7 cellular contexts compared by ENCODE assay signal in the genomic region with DNA sequence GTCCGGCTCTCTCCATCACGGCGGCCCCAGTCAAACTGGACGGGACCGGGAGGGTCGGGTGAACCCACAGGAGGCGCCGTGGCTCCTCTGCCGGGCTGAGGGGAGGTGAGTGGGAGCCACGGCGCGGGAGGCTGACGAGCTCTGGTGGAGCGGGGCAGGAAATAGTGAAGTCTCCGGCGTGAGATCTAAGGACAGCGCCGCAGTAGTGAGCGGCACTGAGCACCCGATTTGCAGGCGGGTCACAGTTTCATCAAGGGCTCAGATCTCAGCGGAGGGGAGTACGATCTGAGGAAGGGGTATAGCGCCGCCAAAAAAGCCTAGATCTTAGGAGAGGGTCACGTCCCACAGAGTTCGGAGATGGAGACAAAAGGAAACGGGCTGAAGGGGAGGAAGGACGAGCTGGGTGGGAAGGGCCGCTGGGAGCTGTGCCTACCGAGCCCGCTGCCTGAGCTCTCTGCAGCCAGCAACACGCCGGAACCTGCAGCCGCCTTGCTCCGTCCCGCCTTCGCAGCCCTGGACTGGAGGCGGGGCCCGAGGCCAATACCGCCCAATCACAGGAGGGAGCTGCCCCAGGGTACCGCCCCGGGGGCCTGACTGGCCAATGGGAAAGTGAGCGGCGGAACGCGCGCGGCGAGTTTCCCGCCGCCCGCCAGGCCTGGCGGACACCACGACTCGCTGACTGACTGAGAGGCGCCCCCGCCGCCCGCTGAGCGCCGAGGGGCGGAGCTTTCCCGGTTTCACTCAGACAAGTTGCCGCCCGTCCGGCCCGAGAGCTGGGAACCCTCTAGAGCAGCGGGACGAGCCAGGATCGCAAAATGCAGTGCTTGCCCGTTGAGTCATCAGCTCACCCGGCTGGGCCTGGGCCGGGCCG. TPM values are rescaled to one million over a fixed set of nuclear protein-coding genes. Genes with fewer than 3 reads are reported as not detected.
DNase-seq lines count a peak whose midpoint lies in the region; ATAC-seq and TF ChIP-seq lines count a peak whose summit lies in the region.

No MANE protein-coding gene starts in this region.

- peak overlapping the region; percentile 32 for H3K4me3 ChIP-seq in hepatocyte

- no peaks in the 10 kb centered on the region for H4K20me1 ChIP-seq in hepatocyte (ENCODE audit: insufficient read depth, poor library complexity, severe bottlenecking)

- no peaks in the 10 kb centered on the region for H3K9me3 ChIP-seq in hepatocyte (ENCODE audit: low read depth)

- WGBS in hepatocyte (ENCODE audit: low lambda C conversion rate, missing lambda C conversion rate) = 1% methylated on average over 65 of the region's 75 CpGs

- peak; percentile 80 for DNase-seq in NCI-H2029 treated with DMSO at 0.1 percent for 48 hours (lab: John Stamatoyannopoulos, UW)
- peak; percentile 98 for DNase-seq in T1000 (lab: John Stamatoyannopoulos, UW)
- DNase-seq in astrocyte of the hippocampus (ENCODE audit: low read depth, low spot score) = peak; percentile 100
- DNase-seq in hepatocyte (ENCODE audit: low spot score) = peak; percentile 98
- peak; percentile 93 for DNase-seq in renal cortical epithelial cell (ENCODE audit: low read depth)

- no peaks in the 10 kb centered on the region for H3K79me2 ChIP-seq in hepatocyte

- TF ChIP-seq CTCF in hepatocyte (IDR thresholded peaks at IDR 0.05; ENCODE audit: poor library complexity) = no peak

- H3K27ac ChIP-seq in hepatocyte = peak overlapping the region; percentile 96

- no peaks in the 10 kb centered on the region for H3K27me3 ChIP-seq in hepatocyte

- no peaks in the 10 kb centered on the region for H3K36me3 ChIP-seq in hepatocyte (replicated peaks; ENCODE audit: insufficient read depth, low read depth)

- ATAC-seq in GM18511 (IDR thresholded peaks at IDR 0.05; ENCODE audit: unreplicated experiment) (peak; percentile 86), HG03025 (IDR thresholded peaks at IDR 0.05; ENCODE audit: low FRiP score, unreplicated experiment) (peak; percentile 69)

- H3K9me2 ChIP-seq in hepatocyte (replicated peaks; ENCODE audit: insufficient read depth) = no peaks in the 10 kb centered on the region

- peaks cover 13% of the 10 kb centered on the region for H3K4me1 ChIP-seq in hepatocyte (ENCODE audit: insufficient read depth)

- H2AFZ ChIP-seq in hepatocyte = peak overlapping the region; percentile 93

- peak overlapping the region; percentile 95 for H3K4me2 ChIP-seq in hepatocyte

RNA-seq across cellular contexts. Expression of gene SFN, which starts 1.9 kb away (rescaled TPM):
- 2.5 and 3.4 TPM in 2 replicates for total RNA-seq in hepatocyte
- 7.3 and 8.5 TPM in 2 replicates for polyA plus RNA-seq in hepatocyte
- 21.6 and 97.9 TPM in 2 replicates for total RNA-seq in renal cortical epithelial cell

RNA-seq across cellular contexts. Expression of gene GPN2, which starts 25.2 kb away (rescaled TPM):
- total RNA-seq in hepatocyte (12.6 and 15.8 TPM in 2 replicates), renal cortical epithelial cell (10.4 and 15.1 TPM in 2 replicates)
- polyA plus RNA-seq in hepatocyte = 37.9 and 44.6 TPM in 2 replicates

RNA-seq across cellular contexts. Expression of gene GPATCH3, which starts 35.4 kb away (rescaled TPM):
- 9.5 and 11.6 TPM in 2 replicates for total RNA-seq in hepatocyte
- polyA plus RNA-seq in hepatocyte = 15.8 and 18.4 TPM in 2 replicates
- total RNA-seq in renal cortical epithelial cell = 6.4 and 7.0 TPM in 2 replicates

RNA-seq across cellular contexts. Expression of gene ZDHHC18, which starts 38.4 kb away (rescaled TPM):
- total RNA-seq in hepatocyte (14.9 and 21.7 TPM in 2 replicates), renal cortical epithelial cell (8.9 and 10.3 TPM in 2 replicates)
- 22.5 and 22.6 TPM in 2 replicates for polyA plus RNA-seq in hepatocyte

RNA-seq across cellular contexts. Expression of gene NR0B2, which starts 48.9 kb away (rescaled TPM):
- total RNA-seq in hepatocyte (37.4 and 39.1 TPM in 2 replicates), renal cortical epithelial cell (not detected in 2 replicates)
- 57.5 and 68.1 TPM in 2 replicates for polyA plus RNA-seq in hepatocyte

Comparison
In these comparisons a context has a peak if more than half of its experiments do, and no peak if none do; other contexts are left out.
1. Peak in every context shown above with its lines: DNase-seq, ATAC-seq, H3K4me3 ChIP-seq and H3K27ac ChIP-seq.